ENCODE assay signal across 12 cellular contexts in the genomic region with DNA sequence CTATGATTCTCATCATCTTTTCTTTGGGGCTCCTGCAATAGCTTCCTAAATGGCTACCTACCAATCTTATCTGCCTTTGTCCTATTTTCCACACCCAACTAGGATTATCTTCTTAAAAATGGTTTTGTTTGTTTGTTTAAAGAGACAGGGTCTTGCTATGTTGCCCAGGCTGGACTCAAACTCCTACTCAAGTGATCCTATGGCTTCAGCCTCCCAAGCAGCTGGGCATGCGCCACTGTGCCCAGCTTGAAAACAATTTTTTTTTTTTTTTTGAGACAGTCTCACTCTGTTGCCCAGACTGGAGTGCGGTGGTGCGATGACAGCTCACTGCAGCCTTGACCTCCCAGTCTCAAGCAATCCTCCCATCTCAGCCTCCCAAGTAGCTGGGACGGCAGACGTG. TPM values are rescaled to one million over a fixed set of nuclear protein-coding genes. Genes with fewer than 3 reads are reported as not detected.
DNase-seq lines count a peak whose midpoint lies in the region; ATAC-seq and TF ChIP-seq lines count a peak whose summit lies in the region.
"Had no signal": no experiment of that assay in that cellular context is flagged by ENCODE, and none has a peak within 500 bp of the region (broad histone marks: within the 10 kb centered on the region; RNA-seq: fewer than 3 reads in every experiment).

No MANE protein-coding gene starts in this region.

- H3K36me3 ChIP-seq in DOHH2 (ENCODE audit: control insufficient read depth, low read length) (peaks cover 57% of the 10 kb centered on the region), SK-N-SH (replicated peaks in 1 of 2; ENCODE audit: control insufficient read depth in 1 of 2, insufficient read depth in 2 of 2, low read length in 1 of 2) (peaks cover 2 to 50% of the 10 kb centered on the region in 2 experiments), liver (ENCODE audit: control insufficient read depth in 4 of 4, insufficient read depth in 3 of 4, low read depth in 1 of 4, low read length in 3 of 4) (no peaks in the 10 kb centered on the region), skeletal muscle satellite cell (ENCODE audit: insufficient read depth, low read length) (peaks cover 27% of the 10 kb centered on the region), Peyer's patch (no peaks in the 10 kb centered on the region)
- H3K36me3 ChIP-seq: cardiac muscle cell, pancreas had no signal

- TF ChIP-seq CTCF in DOHH2 (IDR thresholded peaks at IDR 0.05; ENCODE audit: low read depth, low read length, poor library complexity, severe bottlenecking) (no peak), SK-N-SH (IDR thresholded peaks at IDR 0.05) (no peak), liver (IDR thresholded peaks at IDR 0.05; ENCODE audit: low read depth, low read length, missing input control) (no peak), Peyer's patch (IDR thresholded peaks at IDR 0.05) (no peak)

- H3K9ac ChIP-seq in SK-N-SH (no peak overlapping the region), liver (ENCODE audit: low read depth in 1 of 2, low read length in 2 of 2) (no peak overlapping the region), skeletal muscle satellite cell (ENCODE audit: low read depth, low read length) (peak overlapping the region; percentile 38)

- H3K9me2 ChIP-seq in DOHH2 (replicated peaks; ENCODE audit: control insufficient read depth, low read length) (no peaks in the 10 kb centered on the region), SK-N-SH (no peaks in the 10 kb centered on the region)

- TF ChIP-seq RAD21 in SK-N-SH (IDR thresholded peaks at IDR 0.05; ENCODE audit: low read length) (no peak), liver (IDR thresholded peaks at IDR 0.05) (no peak)

- CTCF ChIA-PET in SK-N-SH (lab: Yijun Ruan, JAX), result interaction anchor here (0.5 to 8.5 kb wide), 4 partner anchors 11 to 1335 kb away, joined by 3 to 64 read pairs (median 7); a partner anchor contains a TSS

- POLR2A ChIA-PET in SK-N-SH (lab: Yijun Ruan, JAX), result interaction anchor here (0.6 kb wide), 1 partner anchor 1665 kb away, joined by 4 read pairs; no protein-coding TSS in a partner anchor

- no peaks in the 10 kb centered on the region for H3K27me3 ChIP-seq in DOHH2 (ENCODE audit: control insufficient read depth, low read length)
- no peaks in the 10 kb centered on the region for H3K27me3 ChIP-seq in SK-N-SH (ENCODE audit: insufficient read depth)
- no peaks in the 10 kb centered on the region for H3K27me3 ChIP-seq in liver (ENCODE audit: control insufficient read depth in 4 of 4, insufficient read depth in 4 of 4, low read length in 3 of 4)
- H3K27me3 ChIP-seq in skeletal muscle satellite cell (ENCODE audit: control insufficient read depth, insufficient read depth, low read length), result no peaks in the 10 kb centered on the region
- H3K27me3 ChIP-seq in Peyer's patch, result no peaks in the 10 kb centered on the region
- H3K27me3 ChIP-seq: cardiac muscle cell, pancreas had no signal

- H4K20me1 ChIP-seq in DOHH2 (ENCODE audit: control insufficient read depth, insufficient read depth, low read depth, low read length) (peaks cover 22% of the 10 kb centered on the region), SK-N-SH (ENCODE audit: insufficient read depth) (peaks cover 93% of the 10 kb centered on the region)

- peaks cover 98% of the 10 kb centered on the region for H3K79me2 ChIP-seq in DOHH2 (ENCODE audit: control insufficient read depth, low read length)
- H3K79me2 ChIP-seq in SK-N-SH (ENCODE audit: insufficient read depth), result peaks cover 100% of the 10 kb centered on the region

- H3K9me3 ChIP-seq in DOHH2 (ENCODE audit: control insufficient read depth, insufficient read depth, low read length), result no peaks in the 10 kb centered on the region
- no peaks in the 10 kb centered on the region for H3K9me3 ChIP-seq in SK-N-SH
- no peaks in the 10 kb centered on the region for H3K9me3 ChIP-seq in liver (ENCODE audit: control insufficient read depth in 4 of 4, low read length in 3 of 4)
- no peaks in the 10 kb centered on the region for H3K9me3 ChIP-seq in skeletal muscle satellite cell (replicated peaks; ENCODE audit: low read length)
- no peaks in the 10 kb centered on the region for H3K9me3 ChIP-seq in Peyer's patch
- H3K9me3 ChIP-seq: pancreas had no signal

- no peak for DNase-seq in SK-N-SH
- DNase-seq in NCI-H1417 treated with DMSO at 0.1 percent for 48 hours (lab: John Stamatoyannopoulos, UW), result no peak
- DNase-seq in HK-2 (ENCODE audit: unreplicated experiment), result no peak
- no peak for DNase-seq in Peyer's patch
- DNase-seq: NCI-H1930 had no signal

- no peak for TF ChIP-seq POLR2A in Peyer's patch (IDR thresholded peaks at IDR 0.05)

- H3F3A ChIP-seq in DOHH2 (ENCODE audit: control insufficient read depth, insufficient read depth), result peaks cover 12% of the 10 kb centered on the region
- peaks cover 35% of the 10 kb centered on the region for H3F3A ChIP-seq in SK-N-SH (replicated peaks; ENCODE audit: insufficient read depth)

- H3K4me1 ChIP-seq in DOHH2 (ENCODE audit: control insufficient read depth, low read length), result peaks cover 83% of the 10 kb centered on the region
- H3K4me1 ChIP-seq in SK-N-SH (ENCODE audit: control insufficient read depth in 1 of 2, insufficient read depth in 2 of 2, low read depth in 1 of 2, low read length in 1 of 2), result peaks cover 4 to 52% of the 10 kb centered on the region in 2 experiments
- H3K4me1 ChIP-seq in liver (ENCODE audit: control insufficient read depth in 4 of 4, insufficient read depth in 4 of 4, low read length in 3 of 4), result peaks cover 0 to 11% (median 4%) of the 10 kb centered on the region in 4 donors
- H3K4me1 ChIP-seq in skeletal muscle satellite cell (ENCODE audit: control insufficient read depth, insufficient read depth, low read length), result peaks cover 38% of the 10 kb centered on the region
- H3K4me1 ChIP-seq in Peyer's patch, result peaks cover 0 to 32% (median 3%) of the 10 kb centered on the region in 4 donors

- no peak for TF ChIP-seq EP300 in SK-N-SH (IDR thresholded peaks at IDR 0.05; ENCODE audit: borderline replicate concordance in 1 of 2, low read depth in 1 of 2, low read length in 1 of 2)

- H3K4me2 ChIP-seq in DOHH2 (ENCODE audit: low read length), result peak overlapping the region; percentile 85
- peak overlapping the region; percentile 13; the same call in 1 of the 2 replicates for H3K4me2 ChIP-seq in SK-N-SH
- H3K4me2 ChIP-seq in skeletal muscle satellite cell (ENCODE audit: low read length), result peak overlapping the region; percentile 75

- H3K4me3 ChIP-seq in DOHH2 (ENCODE audit: low read length), result peak overlapping the region; percentile 60
- no peak overlapping the region for H3K4me3 ChIP-seq in SK-N-SH (ENCODE audit: low read depth in 2 of 2, low read length in 1 of 2)
- H3K4me3 ChIP-seq in liver (ENCODE audit: low read depth in 1 of 3, low read length in 3 of 3), result no peak overlapping the region
- H3K4me3 ChIP-seq in skeletal muscle satellite cell (ENCODE audit: low read length), result peak overlapping the region; percentile 23
- H3K4me3 ChIP-seq in Peyer's patch, result no peak overlapping the region
- H3K4me3 ChIP-seq: cardiac muscle cell, pancreas had no signal

- WGBS in SK-N-SH (ENCODE audit: low lambda C conversion rate), result 91% methylated on average over 5 of the region's 5 CpGs
- WGBS in liver, result 95% methylated on average over 5 of the region's 5 CpGs

- H2AFZ ChIP-seq in SK-N-SH (ENCODE audit: low read depth), result no peak overlapping the region

- H3K27ac ChIP-seq in DOHH2 (ENCODE audit: low read depth, low read length) (peak overlapping the region; percentile 56), SK-N-SH (ENCODE audit: low read depth in 2 of 2, low read length in 1 of 2) (peak overlapping the region in 1 of 2 experiments; percentile 83; a peak in 3 of 4 replicates), liver (ENCODE audit: low read depth in 1 of 2, low read length in 2 of 2) (peak overlapping the region; percentile 0 to 2), Peyer's patch (peak overlapping the region in 1 of 4 donors; percentile 24)
- H3K27ac ChIP-seq: epithelial cell of prostate had no signal

- ATAC-seq in GM18867 (IDR thresholded peaks at IDR 0.05; ENCODE audit: unreplicated experiment), result no peak

TF ChIP-seq in SK-N-SH, 30 proteins besides CTCF, POLR2A, EP300 and RAD21 (continues in another document):
- TF ChIP-seq, protein P1, sequence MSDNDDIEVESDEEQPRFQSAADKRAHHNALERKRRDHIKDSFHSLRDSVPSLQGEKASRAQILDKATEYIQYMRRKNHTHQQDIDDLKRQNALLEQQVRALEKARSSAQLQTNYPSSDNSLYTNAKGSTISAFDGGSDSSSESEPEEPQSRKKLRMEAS (IDR thresholded peaks at IDR 0.05; ENCODE audit: low read depth), result no peak
- TF ChIP-seq POLR2AphosphoS5 (IDR thresholded peaks at IDR 0.05; ENCODE audit: low read depth, low read length) (no peak), GABPA (IDR thresholded peaks at IDR 0.05; ENCODE audit: low read depth) (no peak), GATA2 (CRISPR knock-in tag; IDR thresholded peaks at IDR 0.05) (no peak)

TF ChIP-seq in liver, 16 proteins besides CTCF, POLR2A, EP300 and RAD21:
- TF ChIP-seq YY1 (IDR thresholded peaks at IDR 0.05), result no peak

RNA-seq across cellular contexts. Expression of a gene that starts 14.9 kb away (rescaled TPM):
- polyA plus RNA-seq in SK-N-SH (2012; rRNA removed), result 36.0 and 40.2 TPM in 2 replicates
- polyA plus RNA-seq in SK-N-SH (2012; cell fraction: cytosol; rRNA removed), result 26.0 and 28.4 TPM in 2 replicates
- polyA plus RNA-seq in SK-N-SH (2012; cell fraction: nucleus; rRNA removed), result 82.1 and 97.2 TPM in 2 replicates
- total RNA-seq in liver, result 10 to 100 TPM in 1 of 2 donors, 1 to 10 TPM in 1; 3.8 to 12.6 TPM
- 1 to 10 TPM; 4.2 to 6.4 TPM for polyA plus RNA-seq in liver
- total RNA-seq in skeletal muscle satellite cell (2012; rRNA removed), result 19.0 and 21.5 TPM in 2 replicates
- total RNA-seq in Peyer's patch, result 10 to 100 TPM; 53.6 to 96.0 (median 69.6) TPM

Comparison
In these comparisons a context has a peak if more than half of its experiments do, and no peak if none do; other contexts are left out.
1. H3K4me2 ChIP-seq: peak in every context shown above with its lines; median percentile 85 in DOHH2; 75 in skeletal muscle satellite cell; 13 in SK-N-SH.
2. H3K4me3 ChIP-seq: peak in DOHH2 (single experiment) and skeletal muscle satellite cell (single experiment); none in SK-N-SH (0 of 2), liver (0 of 3) and Peyer's patch (0 of 4).
3. RNA of a gene that starts 14.9 kb away (total RNA-seq): 53.6 to 96.0 TPM in Peyer's patch; 3.8 to 12.6 TPM in liver; every median in the first group is over 4 times any median in the second.